In genomic region chr9:15416880-15417279, GRCh38 we compare ENCODE assay signal across 8 cellular contexts. TPM values are rescaled to one million over a fixed set of nuclear protein-coding genes. Genes with fewer than 3 reads are reported as not detected.
DNase-seq lines count a peak whose midpoint lies in the region; ATAC-seq and TF ChIP-seq lines count a peak whose summit lies in the region.

No MANE protein-coding gene starts in this region.

- DNase-seq in heart left ventricle (no peak), Right ventricle myocardium inferior (ENCODE audit: missing footprints) (no peak), esophagus muscularis mucosa (ENCODE audit: extremely low spot score) (no peak), sigmoid colon (no peak), DMS79 treated with DMSO at 0.1 percent for 48 hours (lab: John Stamatoyannopoulos, UW) (no peak)
- DNase-seq in activated CD4-positive, alpha-beta T cell treated with anti-CD3 and anti-CD28 coated beads for 4 hours: peak; percentile 14 to 40

- H3K9me3 ChIP-seq in heart left ventricle (no peaks in the 10 kb centered on the region), esophagus muscularis mucosa (no peaks in the 10 kb centered on the region), sigmoid colon (no peaks in the 10 kb centered on the region)

- TF ChIP-seq RAD21 in Ishikawa (IDR thresholded peaks at IDR 0.05; ENCODE audit: low read depth): peak; percentile 92

- H3K36me3 ChIP-seq in heart left ventricle (no peaks in the 10 kb centered on the region), esophagus muscularis mucosa (no peaks in the 10 kb centered on the region), sigmoid colon (no peaks in the 10 kb centered on the region)

- peak in 9 of 12 donors; percentile 17 to 51 (median 38) for TF ChIP-seq CTCF in heart left ventricle (IDR thresholded peaks at IDR 0.05)
- TF ChIP-seq CTCF in esophagus muscularis mucosa (IDR thresholded peaks at IDR 0.05): peak; percentile 40 to 47 (median 44)
- TF ChIP-seq CTCF in sigmoid colon (IDR thresholded peaks at IDR 0.05): peak in 3 of 4 experiments; percentile 10 to 38 (median 19)

- H3K4me3 ChIP-seq in heart left ventricle: no peak overlapping the region
- H3K4me3 ChIP-seq in esophagus muscularis mucosa: no peak overlapping the region
- no peak overlapping the region for H3K4me3 ChIP-seq in sigmoid colon

- H3K27me3 ChIP-seq in heart left ventricle: no peaks in the 10 kb centered on the region
- H3K27me3 ChIP-seq in esophagus muscularis mucosa: no peaks in the 10 kb centered on the region
- H3K27me3 ChIP-seq in sigmoid colon: no peaks in the 10 kb centered on the region

- H3K4me1 ChIP-seq in heart left ventricle (peaks cover 0 to 3% (median under 1%) of the 10 kb centered on the region in 12 donors), esophagus muscularis mucosa (peaks cover 0 to 4% (median 3%) of the 10 kb centered on the region in 4 donors), sigmoid colon (peaks cover 0 to 2% (median under 1%) of the 10 kb centered on the region in 4 donors)

- TF ChIP-seq POLR2A in heart left ventricle (IDR thresholded peaks at IDR 0.05): no peak
- no peak for TF ChIP-seq POLR2A in esophagus muscularis mucosa (IDR thresholded peaks at IDR 0.05; ENCODE audit: low read depth)
- no peak for TF ChIP-seq POLR2A in sigmoid colon (IDR thresholded peaks at IDR 0.05)

- intact Hi-C loops in heart left ventricle (cut with DNase I): loop anchor here in 5 of 10 donors (5.0 to 10.0 kb wide), 2 partner anchors 202 to 205 kb away; no protein-coding TSS in a partner anchor
- intact Hi-C loops in Right ventricle myocardium inferior (cut with DNase I): no loop called here
- intact Hi-C loops in esophagus muscularis mucosa (cut with DNase I): loop anchor here (5.0 kb wide), 1 partner anchor 205 kb away; no protein-coding TSS in a partner anchor
- intact Hi-C loops in sigmoid colon (cut with DNase I): no loop called here

- ATAC-seq in heart left ventricle: peak in 1 of 4 donors; percentile 43
- ATAC-seq in Right ventricle myocardium inferior: no peak
- no peak for ATAC-seq in HG03469 (IDR thresholded peaks at IDR 0.05; ENCODE audit: unreplicated experiment)

- H3K27ac ChIP-seq in heart left ventricle (no peak overlapping the region), esophagus muscularis mucosa (replicated peaks in 1 of 4) (no peak overlapping the region), sigmoid colon (no peak overlapping the region)

- WGBS in heart left ventricle, 4 donors: 70 to 79% (median 72%) methylated on average over 2 of the region's 2 CpGs
- 61% methylated on average over 2 of the region's 2 CpGs for WGBS in esophagus muscularis mucosa
- WGBS in sigmoid colon, 2 donors: 25 to 68% methylated on average over 2 of the region's 2 CpGs

- TF ChIP-seq EP300 in Ishikawa (IDR thresholded peaks at IDR 0.05; ENCODE audit: borderline replicate concordance): no peak
- no peak for TF ChIP-seq EP300 in esophagus muscularis mucosa (IDR thresholded peaks at IDR 0.05)
- no peak for TF ChIP-seq EP300 in sigmoid colon (IDR thresholded peaks at IDR 0.05)

TF ChIP-seq in Ishikawa, 13 proteins besides CTCF, POLR2A, EP300 and RAD21:
- TF ChIP-seq TEAD4 (IDR thresholded peaks at IDR 0.05): 0 out of 2 replicates have a peak, but pooled peaks have one; percentile 22
- no peak for TF ChIP-seq USF1 (IDR thresholded peaks at IDR 0.05)

RNA-seq across cellular contexts. Expression of gene SNAPC3, which starts 5.8 kb away (rescaled TPM):
- total RNA-seq in heart left ventricle (10 to 100 TPM; 22.3 to 41.1 (median 30.6) TPM), Right ventricle myocardium inferior (28.2 TPM), esophagus muscularis mucosa (10 to 100 TPM; 26.3 to 38.8 (median 34.6) TPM), sigmoid colon (10 to 100 TPM; 28.4 to 41.5 (median 32.5) TPM)
- polyA plus RNA-seq in heart left ventricle (10 to 100 TPM; 12.5 to 19.9 TPM), sigmoid colon (10 to 100 TPM; 16.2 to 21.7 (median 21.2) TPM)

Comparison
In these comparisons a context has a peak if more than half of its experiments do, and no peak if none do; other contexts are left out.
1. DNase-seq: peak in activated CD4-positive, alpha-beta T cell treated with anti-CD3 and anti-CD28 coated beads for 4 hours (2 of 2); none in heart left ventricle (0 of 5), Right ventricle myocardium inferior (single experiment), esophagus muscularis mucosa (single experiment), sigmoid colon (single experiment) and DMS79 treated with DMSO at 0.1 percent for 48 hours (single experiment).
2. Peak in every context shown above with its lines, with median percentiles within 50 percentile points of each other: CTCF ChIP-seq.